ENCODE assay signal across 17 cellular contexts in genomic region chr10:31599626-31600504, GRCh38.
A peak's percentile ranks its signal among the peaks of the same experiment; 100 is the strongest.
DNase-seq lines count a peak whose midpoint lies in the region; ATAC-seq, FAIRE-seq and TF ChIP-seq lines count a peak whose summit lies in the region.
"Had no signal": no experiment of that assay in that cellular context is flagged by ENCODE, and none has a peak within 500 bp of the region (broad histone marks: within the 10 kb centered on the region; RNA-seq: fewer than 3 reads in every experiment).

No MANE protein-coding gene starts in this region.

- no peak for TF ChIP-seq POLR2A in tibial nerve (IDR thresholded peaks at IDR 0.05)

- TF ChIP-seq CTCF in bronchial epithelial cell (IDR thresholded peaks at IDR 0.05; ENCODE audit: insufficient read depth, low read length, severe bottlenecking) (no peak), tibial nerve (IDR thresholded peaks at IDR 0.05) (no peak)

- 88 to 91% methylated on average over 9 of the region's 9 CpGs for WGBS in tibial nerve, 2 donors

- no peak for ATAC-seq in HG03196 (IDR thresholded peaks at IDR 0.05; ENCODE audit: unreplicated experiment)

- DNase-seq in stimulated activated CD4-positive, alpha-beta T cell treated with anti-CD3 and anti-CD28 coated beads, Interleukin-2, amount 100 ng/mL, for 4 hours (ENCODE audit: low read depth), result peak; percentile 31
- no peak for DNase-seq in stimulated activated CD4-positive, alpha-beta T cell treated with anti-CD3 and anti-CD28 coated beads, Interleukin-2, amount 100 ng/mL, for 48 hours
- DNase-seq in KBM-7 (peak; percentile 51), bronchial epithelial cell (ENCODE audit: low read depth) (no peak), superior temporal gyrus (ENCODE audit: extremely low spot score) (peak; percentile 33), tibial nerve (ENCODE audit: low spot score in 2 of 2) (no peak), SKM-1 treated with dmso at 0.1 percent for 144 hours (lab: John Stamatoyannopoulos, UW; ENCODE audit: unreplicated experiment) (no peak)
- DNase-seq: CD4-positive, alpha-beta memory T cell; erythroblast; kidney; NCI-H2227 treated with DMSO at 0.1 percent for 48 hours; transverse colon had no signal

- H3K9me3 ChIP-seq in tibial nerve, result no peaks in the 10 kb centered on the region
- H3K9me3 ChIP-seq: prostate gland, transverse colon had no signal

- H3K27me3 ChIP-seq in bronchial epithelial cell (ENCODE audit: control insufficient read depth, insufficient read depth, low read length), result peaks cover 2% of the 10 kb centered on the region
- H3K27me3 ChIP-seq in tibial nerve, result no peaks in the 10 kb centered on the region
- H3K27me3 ChIP-seq: transverse colon had no signal

- H3K36me3 ChIP-seq in bronchial epithelial cell (ENCODE audit: control insufficient read depth, insufficient read depth, low read length) (no peaks in the 10 kb centered on the region), tibial nerve (no peaks in the 10 kb centered on the region)
- H3K36me3 ChIP-seq: prostate gland, transverse colon had no signal

- FAIRE-seq in bronchial epithelial cell (lab: Jason Lieb, UNC), result peak; percentile 90
- FAIRE-seq: colon, G401.6, kidney had no signal

- H3K4me1 ChIP-seq in tibial nerve, result peaks cover 0 to 17% (median 0%) of the 10 kb centered on the region in 4 donors
- H3K4me1 ChIP-seq: prostate gland had no signal

- no peak for TF ChIP-seq EP300 in tibial nerve (IDR thresholded peaks at IDR 0.05)

- no peak overlapping the region for H3K27ac ChIP-seq in tibial nerve
- H3K27ac ChIP-seq: prostate gland, SK-N-MC had no signal

- H3K4me3 ChIP-seq in bronchial epithelial cell (ENCODE audit: low read depth, low read length) (no peak overlapping the region), tibial nerve (no peak overlapping the region)
- H3K4me3 ChIP-seq: prostate gland, SK-N-MC, transverse colon had no signal

- in situ Hi-C loops in KBM-7 (cut with MboI; ENCODE audit: low pct_unique_long_range_greater_than_20kb, low sequenced_read_pairs), result no loop called here

Comparison
In these comparisons a context has a peak if more than half of its experiments do, and no peak if none do; other contexts are left out.
1. DNase-seq: peak in stimulated activated CD4-positive, alpha-beta T cell treated with anti-CD3 and anti-CD28 coated beads, Interleukin-2, amount 100 ng/mL, for 4 hours (single experiment), KBM-7 (single experiment) and superior temporal gyrus (single experiment); none in stimulated activated CD4-positive, alpha-beta T cell treated with anti-CD3 and anti-CD28 coated beads, Interleukin-2, amount 100 ng/mL, for 48 hours (0 of 2), bronchial epithelial cell (single experiment), tibial nerve (0 of 2) and SKM-1 treated with dmso at 0.1 percent for 144 hours (single experiment).